Comparison of ENCODE assay signal across 1 cellular context in the genomic region with DNA sequence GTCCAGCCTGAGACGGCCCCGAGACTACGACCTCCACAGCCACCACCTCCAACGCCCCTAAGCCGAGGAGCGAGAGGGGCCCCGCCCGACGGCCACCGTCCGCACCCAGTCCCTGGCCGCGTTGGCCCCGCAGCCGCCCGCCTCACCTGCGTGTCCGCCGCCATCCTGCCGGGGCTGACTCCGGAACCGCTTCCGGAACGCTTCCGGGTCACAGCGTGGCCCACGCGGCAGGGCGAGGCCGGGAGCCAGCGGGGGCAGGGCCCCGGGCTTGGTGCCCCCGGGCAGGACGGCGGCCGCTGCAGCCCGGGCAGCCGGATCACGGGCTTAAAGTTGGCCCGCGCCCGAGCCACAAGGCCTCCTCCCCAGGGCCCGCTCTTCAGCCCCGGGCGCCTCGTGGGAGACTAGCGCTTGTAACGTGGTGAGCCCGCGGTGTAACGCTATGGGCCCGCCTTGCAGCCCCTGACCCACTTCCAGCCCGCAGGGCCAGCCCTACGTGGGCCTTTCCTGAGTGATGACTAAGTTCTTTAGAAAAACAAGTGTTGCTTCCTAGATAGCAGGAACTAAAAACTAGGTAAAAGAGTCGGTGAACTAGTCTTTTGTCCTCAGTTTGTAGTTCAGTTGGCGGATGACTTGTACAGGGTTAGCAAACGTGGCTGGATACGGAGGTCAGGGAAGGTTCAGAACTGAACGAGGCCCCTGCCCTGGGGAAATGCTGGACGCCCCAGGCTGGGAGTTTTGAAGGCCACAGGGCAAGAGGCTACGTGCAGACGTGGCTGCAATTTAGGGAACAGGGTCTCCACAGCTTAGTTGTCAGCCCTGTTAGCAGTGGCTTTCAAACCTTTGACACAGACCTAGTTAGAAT.
TF ChIP-seq lines count a peak whose summit lies in the region.

A gene with protein sequence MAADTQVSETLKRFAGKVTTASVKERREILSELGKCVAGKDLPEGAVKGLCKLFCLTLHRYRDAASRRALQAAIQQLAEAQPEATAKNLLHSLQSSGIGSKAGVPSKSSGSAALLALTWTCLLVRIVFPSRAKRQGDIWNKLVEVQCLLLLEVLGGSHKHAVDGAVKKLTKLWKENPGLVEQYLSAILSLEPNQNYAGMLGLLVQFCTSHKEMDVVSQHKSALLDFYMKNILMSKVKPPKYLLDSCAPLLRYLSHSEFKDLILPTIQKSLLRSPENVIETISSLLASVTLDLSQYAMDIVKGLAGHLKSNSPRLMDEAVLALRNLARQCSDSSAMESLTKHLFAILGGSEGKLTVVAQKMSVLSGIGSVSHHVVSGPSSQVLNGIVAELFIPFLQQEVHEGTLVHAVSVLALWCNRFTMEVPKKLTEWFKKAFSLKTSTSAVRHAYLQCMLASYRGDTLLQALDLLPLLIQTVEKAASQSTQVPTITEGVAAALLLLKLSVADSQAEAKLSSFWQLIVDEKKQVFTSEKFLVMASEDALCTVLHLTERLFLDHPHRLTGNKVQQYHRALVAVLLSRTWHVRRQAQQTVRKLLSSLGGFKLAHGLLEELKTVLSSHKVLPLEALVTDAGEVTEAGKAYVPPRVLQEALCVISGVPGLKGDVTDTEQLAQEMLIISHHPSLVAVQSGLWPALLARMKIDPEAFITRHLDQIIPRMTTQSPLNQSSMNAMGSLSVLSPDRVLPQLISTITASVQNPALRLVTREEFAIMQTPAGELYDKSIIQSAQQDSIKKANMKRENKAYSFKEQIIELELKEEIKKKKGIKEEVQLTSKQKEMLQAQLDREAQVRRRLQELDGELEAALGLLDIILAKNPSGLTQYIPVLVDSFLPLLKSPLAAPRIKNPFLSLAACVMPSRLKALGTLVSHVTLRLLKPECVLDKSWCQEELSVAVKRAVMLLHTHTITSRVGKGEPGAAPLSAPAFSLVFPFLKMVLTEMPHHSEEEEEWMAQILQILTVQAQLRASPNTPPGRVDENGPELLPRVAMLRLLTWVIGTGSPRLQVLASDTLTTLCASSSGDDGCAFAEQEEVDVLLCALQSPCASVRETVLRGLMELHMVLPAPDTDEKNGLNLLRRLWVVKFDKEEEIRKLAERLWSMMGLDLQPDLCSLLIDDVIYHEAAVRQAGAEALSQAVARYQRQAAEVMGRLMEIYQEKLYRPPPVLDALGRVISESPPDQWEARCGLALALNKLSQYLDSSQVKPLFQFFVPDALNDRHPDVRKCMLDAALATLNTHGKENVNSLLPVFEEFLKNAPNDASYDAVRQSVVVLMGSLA (N-terminal part only) (minus strand): TSS at position 182 of the 862 bp plus-strand sequence. CDS start 18 bp downstream, at position 164.

TF ChIP-seq in GM12878, 131 proteins besides CTCF, POLR2A, EP300 and RAD21 (continued from another document):
- TF ChIP-seq, protein P1, sequence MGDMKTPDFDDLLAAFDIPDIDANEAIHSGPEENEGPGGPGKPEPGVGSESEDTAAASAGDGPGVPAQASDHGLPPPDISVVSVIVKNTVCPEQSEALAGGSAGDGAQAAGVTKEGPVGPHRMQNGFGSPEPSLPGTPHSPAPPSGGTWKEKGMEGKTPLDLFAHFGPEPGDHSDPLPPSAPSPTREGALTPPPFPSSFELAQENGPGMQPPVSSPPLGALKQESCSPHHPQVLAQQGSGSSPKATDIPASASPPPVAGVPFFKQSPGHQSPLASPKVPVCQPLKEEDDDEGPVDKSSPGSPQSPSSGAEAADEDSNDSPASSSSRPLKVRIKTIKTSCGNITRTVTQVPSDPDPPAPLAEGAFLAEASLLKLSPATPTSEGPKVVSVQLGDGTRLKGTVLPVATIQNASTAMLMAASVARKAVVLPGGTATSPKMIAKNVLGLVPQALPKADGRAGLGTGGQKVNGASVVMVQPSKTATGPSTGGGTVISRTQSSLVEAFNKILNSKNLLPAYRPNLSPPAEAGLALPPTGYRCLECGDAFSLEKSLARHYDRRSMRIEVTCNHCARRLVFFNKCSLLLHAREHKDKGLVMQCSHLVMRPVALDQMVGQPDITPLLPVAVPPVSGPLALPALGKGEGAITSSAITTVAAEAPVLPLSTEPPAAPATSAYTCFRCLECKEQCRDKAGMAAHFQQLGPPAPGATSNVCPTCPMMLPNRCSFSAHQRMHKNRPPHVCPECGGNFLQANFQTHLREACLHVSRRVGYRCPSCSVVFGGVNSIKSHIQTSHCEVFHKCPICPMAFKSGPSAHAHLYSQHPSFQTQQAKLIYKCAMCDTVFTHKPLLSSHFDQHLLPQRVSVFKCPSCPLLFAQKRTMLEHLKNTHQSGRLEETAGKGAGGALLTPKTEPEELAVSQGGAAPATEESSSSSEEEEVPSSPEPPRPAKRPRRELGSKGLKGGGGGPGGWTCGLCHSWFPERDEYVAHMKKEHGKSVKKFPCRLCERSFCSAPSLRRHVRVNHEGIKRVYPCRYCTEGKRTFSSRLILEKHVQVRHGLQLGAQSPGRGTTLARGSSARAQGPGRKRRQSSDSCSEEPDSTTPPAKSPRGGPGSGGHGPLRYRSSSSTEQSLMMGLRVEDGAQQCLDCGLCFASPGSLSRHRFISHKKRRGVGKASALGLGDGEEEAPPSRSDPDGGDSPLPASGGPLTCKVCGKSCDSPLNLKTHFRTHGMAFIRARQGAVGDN (IDR thresholded peaks at IDR 0.05): peak; percentile 99
- TF ChIP-seq YBX1 (IDR thresholded peaks at IDR 0.05): no peak
- peak; percentile 66; the same call in 1 of the 2 replicates for TF ChIP-seq STAT1 (conservative IDR thresholded peaks at IDR 0.05)
- no peak for TF ChIP-seq CBX5 (IDR thresholded peaks at IDR 0.05; ENCODE audit: low read depth)
- TF ChIP-seq RCOR1 (conservative IDR thresholded peaks at IDR 0.05; ENCODE audit: low read depth, low read length): no peak
- peak; percentile 67; the same call in 1 of the 2 replicates for TF ChIP-seq PML (IDR thresholded peaks at IDR 0.05; ENCODE audit: low read length)
- TF ChIP-seq SREBF2 (IDR thresholded peaks at IDR 0.05; ENCODE audit: low read length): peak; percentile 46; the same call in 1 of the 2 replicates
- no peak for TF ChIP-seq FOXK2 (IDR thresholded peaks at IDR 0.05)
- TF ChIP-seq ZNF384 (IDR thresholded peaks at IDR 0.05; ENCODE audit: borderline replicate concordance, low read depth, low read length): no peak
- TF ChIP-seq NBN (IDR thresholded peaks at IDR 0.05): no peak
- 0 out of 2 replicates have a peak, but pooled peaks have one; percentile 34 for TF ChIP-seq TARDBP (IDR thresholded peaks at IDR 0.05; ENCODE audit: borderline replicate concordance)
- peak; percentile 90 for TF ChIP-seq POU2F2 (IDR thresholded peaks at IDR 0.05; ENCODE audit: borderline replicate concordance, low read depth, low read length)
- TF ChIP-seq, protein P2, sequence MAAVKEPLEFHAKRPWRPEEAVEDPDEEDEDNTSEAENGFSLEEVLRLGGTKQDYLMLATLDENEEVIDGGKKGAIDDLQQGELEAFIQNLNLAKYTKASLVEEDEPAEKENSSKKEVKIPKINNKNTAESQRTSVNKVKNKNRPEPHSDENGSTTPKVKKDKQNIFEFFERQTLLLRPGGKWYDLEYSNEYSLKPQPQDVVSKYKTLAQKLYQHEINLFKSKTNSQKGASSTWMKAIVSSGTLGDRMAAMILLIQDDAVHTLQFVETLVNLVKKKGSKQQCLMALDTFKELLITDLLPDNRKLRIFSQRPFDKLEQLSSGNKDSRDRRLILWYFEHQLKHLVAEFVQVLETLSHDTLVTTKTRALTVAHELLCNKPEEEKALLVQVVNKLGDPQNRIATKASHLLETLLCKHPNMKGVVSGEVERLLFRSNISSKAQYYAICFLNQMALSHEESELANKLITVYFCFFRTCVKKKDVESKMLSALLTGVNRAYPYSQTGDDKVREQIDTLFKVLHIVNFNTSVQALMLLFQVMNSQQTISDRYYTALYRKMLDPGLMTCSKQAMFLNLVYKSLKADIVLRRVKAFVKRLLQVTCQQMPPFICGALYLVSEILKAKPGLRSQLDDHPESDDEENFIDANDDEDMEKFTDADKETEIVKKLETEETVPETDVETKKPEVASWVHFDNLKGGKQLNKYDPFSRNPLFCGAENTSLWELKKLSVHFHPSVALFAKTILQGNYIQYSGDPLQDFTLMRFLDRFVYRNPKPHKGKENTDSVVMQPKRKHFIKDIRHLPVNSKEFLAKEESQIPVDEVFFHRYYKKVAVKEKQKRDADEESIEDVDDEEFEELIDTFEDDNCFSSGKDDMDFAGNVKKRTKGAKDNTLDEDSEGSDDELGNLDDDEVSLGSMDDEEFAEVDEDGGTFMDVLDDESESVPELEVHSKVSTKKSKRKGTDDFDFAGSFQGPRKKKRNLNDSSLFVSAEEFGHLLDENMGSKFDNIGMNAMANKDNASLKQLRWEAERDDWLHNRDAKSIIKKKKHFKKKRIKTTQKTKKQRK (IDR thresholded peaks at IDR 0.05; ENCODE audit: low read depth, low read length): no peak
- TF ChIP-seq PAX8 (IDR thresholded peaks at IDR 0.05): no peak
- peak; percentile 96 for TF ChIP-seq MYC (IDR thresholded peaks at IDR 0.05; ENCODE audit: insufficient read depth, insufficient read length, insufficient replicate concordance, low read length, severe bottlenecking)
- TF ChIP-seq ZNF274 (IDR thresholded peaks at IDR 0.05; ENCODE audit: insufficient read depth, insufficient read length): no peak
- TF ChIP-seq DPF2 (IDR thresholded peaks at IDR 0.05): peak; percentile 76
- peak; percentile 73; the same call in 1 of the 2 replicates for TF ChIP-seq TCF3 (IDR thresholded peaks at IDR 0.05; ENCODE audit: borderline replicate concordance, insufficient read depth, low read depth, low read length)
- TF ChIP-seq IKZF2 (IDR thresholded peaks at IDR 0.05): no peak
- TF ChIP-seq ASH2L (IDR thresholded peaks at IDR 0.05; ENCODE audit: borderline replicate concordance, low read depth): no peak
